ENCODE assay signal across 31 cellular contexts in the genomic region with DNA sequence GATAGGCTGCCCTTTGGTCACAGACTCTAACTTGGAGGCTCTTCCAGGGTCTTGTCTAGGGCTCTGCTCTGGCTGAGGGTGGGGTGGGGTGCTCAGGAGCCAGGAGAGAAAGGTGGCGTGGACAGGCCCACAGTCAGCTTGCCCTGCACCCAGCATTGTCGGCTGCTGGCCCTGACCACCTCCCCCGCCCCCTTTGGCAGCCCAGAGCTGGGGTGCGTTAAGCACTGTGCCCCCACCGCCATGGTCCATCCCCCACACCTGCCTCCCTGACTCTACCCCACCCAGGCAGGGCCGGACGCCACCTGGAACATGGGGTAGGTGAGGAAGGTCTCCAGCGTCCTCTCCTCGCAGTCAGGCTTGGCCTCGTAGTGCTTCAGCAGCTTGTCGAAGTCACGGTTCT. TPM values are rescaled to one million over a fixed set of nuclear protein-coding genes. Genes with fewer than 3 reads are reported as not detected.
"Had no signal": no experiment of that assay in that cellular context is flagged by ENCODE, and none has a peak within 500 bp of the region (broad histone marks: within the 10 kb centered on the region; RNA-seq: fewer than 3 reads in every experiment).

No MANE protein-coding gene starts in this region.

- H3K36me3 Mint-ChIP-seq: activated CD8-positive, alpha-beta memory T cell treated with anti-CD3 and anti-CD28 coated beads, Interleukin-2, amount 10 ng/mL, durations not matched to agents 7 days and 5 days; activated naive CD4-positive, alpha-beta T cell treated with anti-CD3 and anti-CD28 coated beads, Interleukin-2, amount 50 U/mL, for 24 hours; activated naive CD8-positive, alpha-beta T cell treated with anti-CD3 and anti-CD28 coated beads, Interleukin-2, amount 10 ng/mL, durations not matched to agents 7 days and 5 days had no signal

- H3K4me3 Mint-ChIP-seq: activated CD4-positive, alpha-beta memory T cell treated with anti-CD3 and anti-CD28 coated beads, Interleukin-2, amount 10 ng/mL, durations not matched to agents 7 days and 5 days; activated CD8-positive, alpha-beta memory T cell treated with anti-CD3 and anti-CD28 coated beads, Interleukin-2, amount 10 ng/mL, durations not matched to agents 7 days and 5 days; activated naive CD4-positive, alpha-beta T cell treated with anti-CD3 and anti-CD28 coated beads, Interleukin-2, amount 50 U/mL, for 24 hours; activated naive CD8-positive, alpha-beta T cell treated with anti-CD3 and anti-CD28 coated beads, Interleukin-2, amount 10 ng/mL, durations not matched to agents 7 days and 5 days; activated T-cell treated with anti-CD3 and anti-CD28 coated beads, Interleukin-2, amount 50 U/mL, for 72 hours had no signal

- H3K4me2 ChIP-seq: KMS-11 had no signal

- H3K4me1 Mint-ChIP-seq: activated CD4-positive, alpha-beta memory T cell treated with anti-CD3 and anti-CD28 coated beads, Interleukin-2, amount 10 ng/mL, durations not matched to agents 7 days and 5 days; activated CD8-positive, alpha-beta memory T cell treated with anti-CD3 and anti-CD28 coated beads, Interleukin-2, amount 10 ng/mL, durations not matched to agents 7 days and 5 days; activated naive CD4-positive, alpha-beta T cell treated with anti-CD3 and anti-CD28 coated beads, Interleukin-2, amount 50 U/mL, for 24 hours; activated naive CD8-positive, alpha-beta T cell treated with anti-CD3 and anti-CD28 coated beads, Interleukin-2, amount 10 ng/mL, durations not matched to agents 7 days and 5 days had no signal

- H3K27ac ChIP-seq: ascending aorta, KMS-11, SJCRH30, SK-N-MC, WERI-Rb-1 had no signal

- H3K27ac Mint-ChIP-seq: activated CD4-positive, alpha-beta memory T cell treated with anti-CD3 and anti-CD28 coated beads, Interleukin-2, amount 10 ng/mL, durations not matched to agents 7 days and 5 days; activated CD8-positive, alpha-beta memory T cell treated with anti-CD3 and anti-CD28 coated beads, Interleukin-2, amount 10 ng/mL, durations not matched to agents 7 days and 5 days; activated naive CD4-positive, alpha-beta T cell treated with anti-CD3 and anti-CD28 coated beads, Interleukin-2, amount 50 U/mL, for 24 hours; activated naive CD8-positive, alpha-beta T cell treated with anti-CD3 and anti-CD28 coated beads, Interleukin-2, amount 10 ng/mL, durations not matched to agents 7 days and 5 days; activated T-cell treated with anti-CD3 and anti-CD28 coated beads, Interleukin-2, amount 50 U/mL, for 72 hours; activated T-helper 2 cell treated with anti-CD3 and anti-CD28 coated beads, Interferon-gamma antibody, Interleukin-2, Interleukin-4, amounts not matched to agents 10 μg/mL and 5 μg/mL and 100 μg/mL, durations not matched to agents 14 hours and 24 hours and 36 hours had no signal

- H3K27me3 ChIP-seq: ascending aorta, SJCRH30 had no signal

- H3K9ac ChIP-seq: KMS-11 had no signal

- H3K9me3 Mint-ChIP-seq: activated CD4-positive, alpha-beta memory T cell treated with anti-CD3 and anti-CD28 coated beads, Interleukin-2, amount 10 ng/mL, durations not matched to agents 7 days and 5 days; activated naive CD4-positive, alpha-beta T cell treated with anti-CD3 and anti-CD28 coated beads, Interleukin-2, amount 50 U/mL, for 24 hours; activated naive CD8-positive, alpha-beta T cell treated with anti-CD3 and anti-CD28 coated beads, Interleukin-2, amount 10 ng/mL, durations not matched to agents 7 days and 5 days; activated T-cell treated with anti-CD3 and anti-CD28 coated beads, Interleukin-2, amount 50 U/mL, for 72 hours; activated T-helper 2 cell treated with anti-CD3 and anti-CD28 coated beads, Interferon-gamma antibody, Interleukin-2, Interleukin-4, amounts not matched to agents 10 μg/mL and 5 μg/mL and 100 μg/mL, durations not matched to agents 14 hours and 24 hours and 36 hours had no signal

- H3K4me3 ChIP-seq: ascending aorta, SJCRH30, SK-N-MC had no signal

- H3K4me1 ChIP-seq: ascending aorta, SJCRH30 had no signal

- H3K9me3 ChIP-seq: ascending aorta, SJCRH30 had no signal

- DNase-seq: activated CD4-positive, alpha-beta memory T cell treated with anti-CD3 and anti-CD28 coated beads, Interleukin-2, amount 10 ng/mL, durations not matched to agents 7 days and 5 days; activated CD4-positive, alpha-beta T cell treated with anti-CD3 and anti-CD28 coated beads for 1 hour; activated CD4-positive, alpha-beta T cell treated with anti-CD3 and anti-CD28 coated beads for 48 hours; activated CD4-positive, CD25-positive, alpha-beta regulatory T cell; activated CD8-positive, alpha-beta memory T cell treated with anti-CD3 and anti-CD28 coated beads for 24 hours; activated CD8-positive, alpha-beta memory T cell treated with anti-CD3 and anti-CD28 coated beads, Interleukin-2, amount 10 ng/mL, durations not matched to agents 7 days and 5 days; activated CD8-positive, alpha-beta memory T cell treated with anti-CD3 and anti-CD28 coated beads, Interleukin-2, amount 50 U/mL, for 48 hours; activated gamma-delta T cell; activated naive CD4-positive, alpha-beta T cell treated with Interleukin-2 at 50 U/mL for 16 hours; activated naive CD8-positive, alpha-beta T cell treated with anti-CD3 and anti-CD28 coated beads, Interleukin-2, amount 10 ng/mL, durations not matched to agents 7 days and 5 days; activated T-cell treated with anti-CD3 and anti-CD28 coated beads, Interleukin-2, amount 50 U/mL, for 72 hours; amygdala; MM.1S; NCI-H1092; NCI-H1436 treated with DMSO at 0.1 percent for 48 hours; NCI-H1694 treated with DMSO at 0.1 percent for 48 hours; NCI-H2029; NCI-H345; NCI-H524 treated with DMSO at 0.1 percent for 48 hours; SHP77; T1000; WERI-Rb-1 had no signal

- ATAC-seq: activated CD8-positive, alpha-beta memory T cell treated with anti-CD3 and anti-CD28 coated beads, Interleukin-2, amount 10 ng/mL, durations not matched to agents 7 days and 5 days; activated T-cell treated with anti-CD3 and anti-CD28 coated beads, Interleukin-2, amount 50 U/mL, for 72 hours; Panc1 had no signal

- H3K36me3 ChIP-seq: ascending aorta, SJCRH30, WERI-Rb-1 had no signal

RNA-seq across cellular contexts. Expression of gene RASGRF1, which starts 58.8 kb away (rescaled TPM):
- total RNA-seq: activated CD4-positive, alpha-beta memory T cell treated with anti-CD3 and anti-CD28 coated beads, Interleukin-2, amount 10 ng/mL, durations not matched to agents 7 days and 5 days; activated naive CD8-positive, alpha-beta T cell treated with anti-CD3 and anti-CD28 coated beads, Interleukin-2, amount 10 ng/mL, durations not matched to agents 7 days and 5 days; activated T-cell treated with anti-CD3 and anti-CD28 coated beads, Interleukin-2, amount 50 U/mL, for 72 hours; activated T-helper 2 cell treated with anti-CD3 and anti-CD28 coated beads, Interferon-gamma antibody, Interleukin-2, Interleukin-4, amounts not matched to agents 10 μg/mL and 5 μg/mL and 100 μg/mL, durations not matched to agents 14 hours and 24 hours and 36 hours; ascending aorta; NCI-H460; T-helper 2 cell treated with Interferon-gamma antibody and Interleukin-4, amounts not matched to agents 100 ng/mL and 5 ng/mL, for 36 hours had no signal
